Comparison of ENCODE assay signal across 1 cellular context in the genomic region with DNA sequence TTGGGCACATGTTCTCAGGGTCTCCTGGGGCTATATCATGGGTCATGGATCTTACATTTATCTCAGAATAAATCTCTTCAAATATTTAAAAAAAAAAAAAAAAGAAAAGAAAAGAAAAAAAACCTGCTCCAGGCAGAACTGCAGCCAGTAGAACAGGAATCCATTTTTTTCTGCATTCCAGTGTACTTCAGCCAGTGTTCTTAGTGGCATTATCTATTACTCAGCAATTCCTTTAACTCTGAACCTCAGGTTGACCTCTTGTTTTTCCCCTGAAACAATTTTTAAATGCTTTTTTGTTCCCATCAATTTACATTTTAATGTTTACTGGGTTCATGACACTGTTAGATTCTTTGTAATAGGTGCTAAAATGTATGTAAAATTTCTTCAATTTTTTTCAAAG.
TF ChIP-seq lines count a peak whose summit lies in the region.

No MANE protein-coding gene starts in this region.

TF ChIP-seq in WTC11, 78 proteins besides CTCF, POLR2A, EP300 and RAD21 (continued from another document):
- TF ChIP-seq, protein P1, sequence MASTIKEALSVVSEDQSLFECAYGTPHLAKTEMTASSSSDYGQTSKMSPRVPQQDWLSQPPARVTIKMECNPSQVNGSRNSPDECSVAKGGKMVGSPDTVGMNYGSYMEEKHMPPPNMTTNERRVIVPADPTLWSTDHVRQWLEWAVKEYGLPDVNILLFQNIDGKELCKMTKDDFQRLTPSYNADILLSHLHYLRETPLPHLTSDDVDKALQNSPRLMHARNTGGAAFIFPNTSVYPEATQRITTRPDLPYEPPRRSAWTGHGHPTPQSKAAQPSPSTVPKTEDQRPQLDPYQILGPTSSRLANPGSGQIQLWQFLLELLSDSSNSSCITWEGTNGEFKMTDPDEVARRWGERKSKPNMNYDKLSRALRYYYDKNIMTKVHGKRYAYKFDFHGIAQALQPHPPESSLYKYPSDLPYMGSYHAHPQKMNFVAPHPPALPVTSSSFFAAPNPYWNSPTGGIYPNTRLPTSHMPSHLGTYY (CRISPR knock-in tag; IDR thresholded peaks at IDR 0.05) = no peak
- TF ChIP-seq ELF4 (CRISPR knock-in tag; IDR thresholded peaks at IDR 0.05; ENCODE audit: low read depth) = no peak
- no peak for TF ChIP-seq FOXK1 (CRISPR knock-in tag; IDR thresholded peaks at IDR 0.05)
- TF ChIP-seq ZNF219 (CRISPR knock-in tag; IDR thresholded peaks at IDR 0.05; ENCODE audit: borderline replicate concordance) = no peak
- TF ChIP-seq OVOL2 (CRISPR knock-in tag; IDR thresholded peaks at IDR 0.05; ENCODE audit: borderline replicate concordance) = no peak
